ENCODE assay signal across 7 cellular contexts in the genomic region with DNA sequence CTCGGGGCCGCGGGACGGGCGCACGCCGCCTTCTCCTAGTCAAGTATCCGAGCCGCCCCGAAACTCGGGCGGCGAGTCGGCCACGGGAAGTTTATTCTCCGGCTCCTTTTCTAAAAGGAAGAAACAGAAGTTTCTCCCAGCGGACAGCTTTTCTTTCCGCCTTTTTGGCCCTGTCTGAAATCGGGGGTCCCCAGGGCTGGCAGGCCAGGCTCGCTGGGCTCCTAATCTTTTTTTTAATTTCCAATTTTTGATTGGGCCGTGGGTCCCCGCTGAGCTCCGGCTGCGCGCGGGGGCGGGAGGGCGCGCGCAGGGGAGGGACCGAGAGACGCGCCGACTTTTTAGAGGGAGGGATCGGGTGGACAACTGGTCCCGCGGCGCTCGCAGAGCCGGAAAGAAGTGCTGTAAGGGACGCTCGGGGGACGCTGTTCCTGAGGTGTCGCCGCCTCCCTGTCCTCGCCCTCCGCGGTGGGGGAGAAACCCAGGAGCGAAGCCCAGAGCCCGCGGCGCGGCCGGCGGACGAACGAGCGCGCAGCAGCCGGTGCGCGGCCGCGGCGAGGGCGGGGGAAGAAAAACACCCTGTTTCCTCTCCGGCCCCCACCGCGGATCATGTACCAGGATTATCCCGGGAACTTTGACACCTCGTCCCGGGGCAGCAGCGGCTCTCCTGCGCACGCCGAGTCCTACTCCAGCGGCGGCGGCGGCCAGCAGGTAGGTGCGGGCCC. TPM values are rescaled to one million over a fixed set of nuclear protein-coding genes. Genes with fewer than 3 reads are reported as not detected.
DNase-seq lines count a peak whose midpoint lies in the region; ATAC-seq, FAIRE-seq and TF ChIP-seq lines count a peak whose summit lies in the region.

No MANE protein-coding gene starts in this region.

- intact Hi-C loops in natural killer cell (cut with micrococcal nuclease): loop anchor here (5.0 to 10.0 kb wide), 2 partner anchors 59 to 1752 kb away; a partner anchor contains a TSS

- peak in 1 of 2 donors; percentile 57 for TF ChIP-seq EP300 in tibial nerve (IDR thresholded peaks at IDR 0.05)

- H3K4me1 ChIP-seq in tibial nerve: peaks cover 0 to 25% (median 23%) of the 10 kb centered on the region in 4 donors

- TF ChIP-seq CTCF in natural killer cell (IDR thresholded peaks at IDR 0.05) (no peak), tibial nerve (IDR thresholded peaks at IDR 0.05) (peak in 1 of 5 experiments; percentile 23)

- TF ChIP-seq POLR2A in GM12891 (IDR thresholded peaks at IDR 0.05; ENCODE audit: low read depth, low read length): no peak
- TF ChIP-seq POLR2A in tibial nerve (IDR thresholded peaks at IDR 0.05): peak; percentile 20 to 27

- no peak for ATAC-seq in activated T-cell treated with anti-CD3 and anti-CD28 coated beads, Interleukin-2, amount 50 U/mL, for 72 hours (replicated peaks in 1 of 2)
- ATAC-seq in natural killer cell (peak; percentile 5 to 6 (median 6)), GM21367 (IDR thresholded peaks at IDR 0.05; ENCODE audit: unreplicated experiment) (no peak)

- peaks cover 11 to 15% of the 10 kb centered on the region in 2 donors for H3K36me3 Mint-ChIP-seq in activated T-cell treated with anti-CD3 and anti-CD28 coated beads, Interleukin-2, amount 50 U/mL, for 72 hours (ENCODE audit: insufficient read depth in 2 of 2)
- H3K36me3 Mint-ChIP-seq in natural killer cell: peaks cover 8% of the 10 kb centered on the region

- no peaks in the 10 kb centered on the region for H3K27me3 ChIP-seq in tibial nerve

- FAIRE-seq in GM12891 (lab: Jason Lieb, UNC): no peak

- peak overlapping the region; percentile 71 to 99 (median 94) for H3K4me3 ChIP-seq in tibial nerve

- DNase-seq in GM12891 (ENCODE audit: insufficient read length, low spot score) (peak; percentile 38), NCI-H345 treated with DMSO at 0.1 percent for 48 hours (lab: John Stamatoyannopoulos, UW; ENCODE audit: unreplicated experiment) (peak; percentile 35), fibroblast of gingiva (ENCODE audit: low read depth) (peak; percentile 76), natural killer cell (peak; percentile 67), tibial nerve (ENCODE audit: low spot score in 2 of 2) (peak in 1 of 2 donors; percentile 48)
- DNase-seq in activated T-cell treated with anti-CD3 and anti-CD28 coated beads, Interleukin-2, amount 50 U/mL, for 72 hours: peak; percentile 61 to 69

- H3K27me3 Mint-ChIP-seq in activated T-cell treated with anti-CD3 and anti-CD28 coated beads, Interleukin-2, amount 50 U/mL, for 72 hours (ENCODE audit: low read depth): no peaks in the 10 kb centered on the region
- H3K27me3 Mint-ChIP-seq in natural killer cell (ENCODE audit: low read depth in 2 of 2): peaks cover 0 to 3% of the 10 kb centered on the region in 2 donors

- H3K9me3 Mint-ChIP-seq in activated T-cell treated with anti-CD3 and anti-CD28 coated beads, Interleukin-2, amount 50 U/mL, for 72 hours: no peaks in the 10 kb centered on the region
- H3K9me3 Mint-ChIP-seq in natural killer cell: peaks cover 0 to 2% of the 10 kb centered on the region in 2 donors

- H3K36me3 ChIP-seq in tibial nerve: no peaks in the 10 kb centered on the region

- H3K4me3 Mint-ChIP-seq in activated T-cell treated with anti-CD3 and anti-CD28 coated beads, Interleukin-2, amount 50 U/mL, for 72 hours: no peak overlapping the region
- no peak overlapping the region for H3K4me3 Mint-ChIP-seq in natural killer cell

- peak overlapping the region; percentile 33 for H3K27ac Mint-ChIP-seq in activated T-cell treated with anti-CD3 and anti-CD28 coated beads, Interleukin-2, amount 50 U/mL, for 72 hours
- no peak overlapping the region for H3K27ac Mint-ChIP-seq in natural killer cell

- peaks cover 23% of the 10 kb centered on the region for H3K4me1 Mint-ChIP-seq in activated T-cell treated with anti-CD3 and anti-CD28 coated beads, Interleukin-2, amount 50 U/mL, for 72 hours (ENCODE audit: low read depth)
- peaks cover 24 to 33% of the 10 kb centered on the region in 2 donors for H3K4me1 Mint-ChIP-seq in natural killer cell

- 0 to 1% methylated on average over 74 to 75 of the region's 81 CpGs for WGBS in tibial nerve, 2 donors

- no peaks in the 10 kb centered on the region for H3K9me3 ChIP-seq in tibial nerve

- peak overlapping the region; percentile 99 to 100 (median 100) for H3K27ac ChIP-seq in tibial nerve

TF ChIP-seq in GM12891, 5 proteins besides CTCF, POLR2A, EP300 and RAD21:
- TF ChIP-seq TAF1 (IDR thresholded peaks at IDR 0.05; ENCODE audit: low read depth, low read length) (no peak), PAX5 (IDR thresholded peaks at IDR 0.05; ENCODE audit: insufficient read depth, low read length, severe bottlenecking) (no peak), POU2F2 (IDR thresholded peaks at IDR 0.05; ENCODE audit: low read depth, low read length) (no peak), SPI1 (IDR thresholded peaks at IDR 0.05; ENCODE audit: low read depth, low read length) (no peak), POLR2AphosphoS5 (IDR thresholded peaks at IDR 0.05; ENCODE audit: low read depth, low read length) (no peak)

RNA-seq across cellular contexts. Expression of a gene that starts 0.6 kb away (rescaled TPM):
- polyA plus RNA-seq in GM12891 (2012; ENCODE audit: low read depth, missing spikeins): 1.1 TPM
- total RNA-seq in activated T-cell treated with anti-CD3 and anti-CD28 coated beads, Interleukin-2, amount 50 U/mL, for 72 hours: 100 to 1,000 TPM; 176 to 248 TPM
- total RNA-seq in natural killer cell: 100 to 1,000 TPM; 414 to 531 (median 455) TPM
- 100 to 1,000 TPM; 141 to 207 (median 190) TPM for total RNA-seq in tibial nerve

Comparison
In these comparisons a context has a peak if more than half of its experiments do, and no peak if none do; other contexts are left out.
1. ATAC-seq: peak in natural killer cell (3 of 3); none in activated T-cell treated with anti-CD3 and anti-CD28 coated beads, Interleukin-2, amount 50 U/mL, for 72 hours (0 of 2) and GM21367 (single experiment).